ENCODE assay signal across 19 cellular contexts in genomic region chr6:19415605-19416326, GRCh38.
DNase-seq lines count a peak whose midpoint lies in the region; ATAC-seq and TF ChIP-seq lines count a peak whose summit lies in the region.
"Had no signal": no experiment of that assay in that cellular context is flagged by ENCODE, and none has a peak within 500 bp of the region (broad histone marks: within the 10 kb centered on the region; RNA-seq: fewer than 3 reads in every experiment).

No MANE protein-coding gene starts in this region.

- no peak overlapping the region for H4K8ac ChIP-seq in IMR-90 (ENCODE audit: low read depth in 2 of 2, low read length in 2 of 2)

- BruUV-seq in IMR-90 (replicated peaks; lab: Mats Ljungman, UMichigan), result no TSS peak

- no peak for ATAC-seq in IMR-90 (ENCODE audit: low read depth)
- ATAC-seq: activated CD4-positive, CD25-positive, alpha-beta regulatory T cell treated with anti-CD3 and anti-CD28 coated beads, Interleukin-2, amount 50 U/mL, for 24 hours had no signal

- no peak overlapping the region for H2BK5ac ChIP-seq in IMR-90 (ENCODE audit: low read depth, low read length, poor library complexity, severe bottlenecking)

- H4K91ac ChIP-seq in IMR-90 (ENCODE audit: insufficient read depth, low read depth, low read length), result no peak overlapping the region

- TF ChIP-seq RAD21 in IMR-90 (IDR thresholded peaks at IDR 0.05; ENCODE audit: low read length), result no peak

- TF ChIP-seq CTCF in IMR-90 (conservative IDR thresholded peaks at IDR 0.05; ENCODE audit: low read depth, low read length) (no peak), choroid plexus epithelial cell (conservative IDR thresholded peaks at IDR 0.05; ENCODE audit: low read depth, low read length) (no peak), osteoblast (IDR thresholded peaks at IDR 0.05; ENCODE audit: extremely low read depth, low read depth, low read length) (no peak)

- H3K4ac ChIP-seq in IMR-90 (ENCODE audit: low read depth, low read length), result no peak overlapping the region

- H3K56ac ChIP-seq in IMR-90 (ENCODE audit: extremely low read depth, insufficient read depth, low read length), result no peak overlapping the region

- H4K5ac ChIP-seq in IMR-90 (ENCODE audit: low read depth, low read length), result no peak overlapping the region

- no peak overlapping the region for H3K18ac ChIP-seq in IMR-90 (ENCODE audit: low read depth, low read length)

- no peak overlapping the region for H2BK15ac ChIP-seq in IMR-90 (ENCODE audit: low read depth, low read length)

- no peaks in the 10 kb centered on the region for H3K4me1 ChIP-seq in IMR-90 (ENCODE audit: control insufficient read depth, insufficient read depth, low read length)
- peaks cover 10% of the 10 kb centered on the region for H3K4me1 ChIP-seq in osteoblast (ENCODE audit: insufficient read depth, low read length)
- H3K4me1 ChIP-seq: BLaER1 had no signal

- H2BK120ac ChIP-seq in IMR-90 (ENCODE audit: low read depth, low read length), result no peak overlapping the region

- no peak overlapping the region for H3K27ac ChIP-seq in IMR-90 (ENCODE audit: insufficient read depth, low read length)
- no peak overlapping the region for H3K27ac ChIP-seq in osteoblast (ENCODE audit: low read depth, low read length)
- H3K27ac ChIP-seq: BLaER1, skin epidermis had no signal

- peak; percentile 49 for DNase-seq in Caki2 (ENCODE audit: low read depth)
- DNase-seq in IMR-90, result peak; percentile 53
- peak; percentile 54 for DNase-seq in choroid plexus epithelial cell (ENCODE audit: low read depth)
- DNase-seq in osteoblast (ENCODE audit: insufficient read length, low spot score, missing footprints), result no peak
- no peak for DNase-seq in NCI-H1092 (lab: John Stamatoyannopoulos, UW)
- no peak for DNase-seq in NCI-H2196 treated with DMSO at 0.1 percent for 48 hours (lab: John Stamatoyannopoulos, UW; ENCODE audit: unreplicated experiment)
- DNase-seq in inferior parietal cortex (ENCODE audit: extremely low spot score), result no peak
- no peak for DNase-seq in activated T-cell treated with anti-CD3 and anti-CD28 coated beads, Interleukin-2, amount 50 U/mL, for 1 hour
- DNase-seq: activated naive CD4-positive, alpha-beta T cell; DMS79; effector memory CD4-positive, alpha-beta T cell; Karpas-422; NCI-H146; NCI-H524 treated with DMSO at 0.1 percent for 48 hours; RPMI8226; stimulated activated naive CD4-positive, alpha-beta T cell had no signal

- no peaks in the 10 kb centered on the region for H3K9me1 ChIP-seq in IMR-90 (ENCODE audit: insufficient read depth, low read length)

- dilution Hi-C loops in IMR-90 (cut with HindIII; ENCODE audit: low sequenced_read_pairs, unreplicated experiment), result no loop called here

- no peak for TF ChIP-seq POLR2A in IMR-90 (IDR thresholded peaks at IDR 0.05; ENCODE audit: low read depth, low read length)

- H2AK9ac ChIP-seq in IMR-90 (replicated peaks; ENCODE audit: low read depth, low read length, poor library complexity), result no peak overlapping the region

- H3K9me3 ChIP-seq in IMR-90 (ENCODE audit: control insufficient read depth, insufficient read depth, low read length) (no peaks in the 10 kb centered on the region), osteoblast (ENCODE audit: low read depth, low read length) (no peaks in the 10 kb centered on the region)
- H3K9me3 ChIP-seq: BLaER1 had no signal

- H3K79me1 ChIP-seq in IMR-90 (ENCODE audit: low read depth in 1 of 2, low read length in 2 of 2), result no peaks in the 10 kb centered on the region

- POLR2A ChIA-PET in IMR-90 (lab: Charles Lee; ENCODE audit: unreplicated experiment), result no interaction called here

- WGBS in IMR-90 (ENCODE audit: extremely low coverage in 2 of 2, insufficient read length in 1 of 2), 2 experiments, result no CpG with 5 or more reads among the region's 4 CpGs

- H3K9ac ChIP-seq in IMR-90 (ENCODE audit: low read depth, low read length), result no peak overlapping the region
- H3K9ac ChIP-seq: BLaER1 had no signal

- H3K4me3 ChIP-seq in IMR-90 (ENCODE audit: insufficient read depth, low read depth, low read length) (no peak overlapping the region), choroid plexus epithelial cell (ENCODE audit: low read depth, low read length) (no peak overlapping the region), osteoblast (ENCODE audit: insufficient read depth, low read length) (no peak overlapping the region)
- H3K4me3 ChIP-seq: BLaER1, skin epidermis had no signal

- no peaks in the 10 kb centered on the region for H3K27me3 ChIP-seq in IMR-90 (ENCODE audit: control insufficient read depth, insufficient read depth, low read length)
- no peaks in the 10 kb centered on the region for H3K27me3 ChIP-seq in osteoblast (ENCODE audit: insufficient read depth, low read length)
- H3K27me3 ChIP-seq: BLaER1 had no signal

- in situ Hi-C loops in Caki2 (cut with HindIII; ENCODE audit: low pct_unique_long_range_greater_than_20kb, low sequenced_read_pairs) (no loop called here), IMR-90 (cut with MboI; ENCODE audit: low sequenced_read_pairs) (no loop called here)

- no peak overlapping the region for H3K4me2 ChIP-seq in IMR-90 (ENCODE audit: low read depth, low read length)
- H3K4me2 ChIP-seq in osteoblast (ENCODE audit: insufficient read depth, low read length), result peak overlapping the region; percentile 41
- H3K4me2 ChIP-seq: BLaER1 had no signal

- no peaks in the 10 kb centered on the region for H3K79me2 ChIP-seq in osteoblast (ENCODE audit: insufficient read depth, low read length)

- no peak overlapping the region for H3K14ac ChIP-seq in IMR-90 (replicated peaks; ENCODE audit: low read depth, low read length)

- H2AFZ ChIP-seq in IMR-90 (replicated peaks; ENCODE audit: low read length, poor library complexity) (no peak overlapping the region), osteoblast (ENCODE audit: low read length) (no peak overlapping the region)

- no peak overlapping the region for H2BK20ac ChIP-seq in IMR-90 (ENCODE audit: low read depth, low read length)

- CTCF ChIA-PET in IMR-90 (lab: Yijun Ruan, JAX), result no interaction called here

- H2AK5ac ChIP-seq in IMR-90 (ENCODE audit: low read depth, low read length), result no peak overlapping the region

- intact Hi-C loops in IMR-90 (cut with micrococcal nuclease), result no loop called here

- no peaks in the 10 kb centered on the region for H4K20me1 ChIP-seq in IMR-90 (ENCODE audit: insufficient read depth, low read length)
- H4K20me1 ChIP-seq in osteoblast (ENCODE audit: insufficient read depth, low read length), result no peaks in the 10 kb centered on the region
- H4K20me1 ChIP-seq: BLaER1 had no signal

- H3K23ac ChIP-seq in IMR-90 (ENCODE audit: low read depth, low read length), result no peak overlapping the region

- H3K36me3 ChIP-seq in IMR-90 (ENCODE audit: control insufficient read depth, insufficient read depth, low read length) (no peaks in the 10 kb centered on the region), osteoblast (ENCODE audit: insufficient read depth, low read length) (no peaks in the 10 kb centered on the region)
- H3K36me3 ChIP-seq: BLaER1 had no signal

TF ChIP-seq in IMR-90, 13 proteins besides CTCF, POLR2A, EP300 and RAD21:
- TF ChIP-seq BHLHE40 (IDR thresholded peaks at IDR 0.05; ENCODE audit: low read depth, low read length), result no peak
- TF ChIP-seq RFX5 (IDR thresholded peaks at IDR 0.05; ENCODE audit: low read depth, low read length), result no peak
- 0 out of 2 replicates have a peak, but pooled peaks have one; percentile 7 for TF ChIP-seq FOS (IDR thresholded peaks at IDR 0.05; ENCODE audit: low read depth, low read length)
- TF ChIP-seq NFE2L2 (IDR thresholded peaks at IDR 0.05; ENCODE audit: low read depth, low read length), result no peak

Comparison
In these comparisons a context has a peak if more than half of its experiments do, and no peak if none do; other contexts are left out.
1. DNase-seq: peak in Caki2 (single experiment), IMR-90 (single experiment) and choroid plexus epithelial cell (single experiment); none in osteoblast (single experiment), NCI-H1092 (single experiment), NCI-H2196 treated with DMSO at 0.1 percent for 48 hours (single experiment), inferior parietal cortex (single experiment) and activated T-cell treated with anti-CD3 and anti-CD28 coated beads, Interleukin-2, amount 50 U/mL, for 1 hour (single experiment).